34 cellular contexts compared by ENCODE assay signal in the genomic region with DNA sequence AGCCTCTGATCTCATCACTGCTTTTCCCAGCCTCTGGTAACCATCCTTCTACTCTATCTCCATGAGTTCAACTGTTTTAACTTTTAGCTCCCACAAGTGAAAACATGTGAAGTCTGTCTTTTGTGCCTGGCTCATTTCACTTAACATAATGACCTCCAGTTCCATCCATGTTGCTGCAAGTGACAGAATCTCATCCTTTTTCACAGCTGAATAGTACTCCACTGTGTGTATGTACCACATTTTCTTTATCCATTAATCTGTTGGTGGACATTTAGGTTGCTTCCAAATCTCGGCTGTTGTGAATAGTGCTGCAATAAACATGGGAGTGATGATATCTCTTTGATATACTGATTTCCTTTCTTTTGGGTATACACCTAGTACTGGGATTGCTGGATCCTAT.
"Had no signal": no experiment of that assay in that cellular context is flagged by ENCODE, and none has a peak within 500 bp of the region (broad histone marks: within the 10 kb centered on the region; RNA-seq: fewer than 3 reads in every experiment).

No MANE protein-coding gene starts in this region.

- H3K36me3 ChIP-seq: cardiac muscle cell had no signal

- H3K9me3 Mint-ChIP-seq: activated B cell treated with CpG ODN at 0.5 μM for 24 hours; activated naive CD4-positive, alpha-beta T cell treated with anti-CD3 and anti-CD28 coated beads, Interleukin-2, amount 10 ng/mL, durations not matched to agents 7 days and 5 days; activated T-cell treated with anti-CD3 and anti-CD28 coated beads, Interleukin-2, amount 50 U/mL, for 24 hours had no signal

- H3K4me3 ChIP-seq: ascending aorta, cardiac muscle cell had no signal

- H3K9me3 ChIP-seq: ascending aorta had no signal

- H3K27ac Mint-ChIP-seq: activated B cell treated with CpG ODN at 0.5 μM for 24 hours; activated CD4-positive, alpha-beta memory T cell treated with anti-CD3 and anti-CD28 coated beads for 36 hours; activated CD4-positive, alpha-beta T cell treated with anti-CD3 and anti-CD28 coated beads, Interleukin-2, amount 10 ng/mL, durations not matched to agents 24 days and 14 days; activated CD8-positive, alpha-beta T cell treated with anti-CD3 and anti-CD28 coated beads for 36 hours; activated naive CD4-positive, alpha-beta T cell treated with anti-CD3 and anti-CD28 coated beads, Interleukin-2, amount 10 ng/mL, durations not matched to agents 7 days and 5 days; activated naive CD4-positive, alpha-beta T cell treated with anti-CD3 and anti-CD28 coated beads, Interleukin-2, amount 50 U/mL, for 24 hours; activated naive CD8-positive, alpha-beta T cell; activated naive CD8-positive, alpha-beta T cell treated with anti-CD3 and anti-CD28 coated beads, Interleukin-2, amount 10 ng/mL, durations not matched to agents 7 days and 5 days; activated naive CD8-positive, alpha-beta T cell treated with anti-CD3 and anti-CD28 coated beads, Interleukin-2, amount 50 U/mL, for 24 hours; activated T-cell treated with anti-CD3 and anti-CD28 coated beads, Interleukin-2, amount 50 U/mL, for 24 hours; activated T-helper 2 cell treated with anti-CD3 and anti-CD28 coated beads, Interferon-gamma antibody, Interleukin-2, Interleukin-4, amounts not matched to agents 10 μg/mL and 5 μg/mL and 100 μg/mL, durations not matched to agents 14 hours and 24 hours and 36 hours; brain; T-helper 1 cell treated with Interleukin-12 subunit alpha and Interleukin-12 subunit beta and Interleukin-4 antibody, amounts not matched to agents 30 μg/mL and 1 μg/mL, for 36 hours; T-helper 2 cell treated with Interferon-gamma antibody and Interleukin-4, amounts not matched to agents 5 μg/mL and 100 μg/mL, for 36 hours had no signal

- H3K4me3 Mint-ChIP-seq: activated B cell treated with CpG ODN at 0.5 μM for 24 hours; activated CD4-positive, alpha-beta memory T cell treated with anti-CD3 and anti-CD28 coated beads for 36 hours; activated CD4-positive, alpha-beta T cell treated with anti-CD3 and anti-CD28 coated beads, Interleukin-2, amount 10 ng/mL, durations not matched to agents 24 days and 14 days; activated CD8-positive, alpha-beta T cell treated with anti-CD3 and anti-CD28 coated beads for 36 hours; activated naive CD4-positive, alpha-beta T cell treated with anti-CD3 and anti-CD28 coated beads, Interleukin-2, amount 10 ng/mL, durations not matched to agents 7 days and 5 days; activated naive CD4-positive, alpha-beta T cell treated with anti-CD3 and anti-CD28 coated beads, Interleukin-2, amount 50 U/mL, for 24 hours; activated naive CD8-positive, alpha-beta T cell; activated naive CD8-positive, alpha-beta T cell treated with anti-CD3 and anti-CD28 coated beads, Interleukin-2, amount 10 ng/mL, durations not matched to agents 7 days and 5 days; activated naive CD8-positive, alpha-beta T cell treated with anti-CD3 and anti-CD28 coated beads, Interleukin-2, amount 50 U/mL, for 24 hours; activated T-cell treated with anti-CD3 and anti-CD28 coated beads, Interleukin-2, amount 50 U/mL, for 24 hours; brain; central memory CD8-positive, alpha-beta T cell; T-helper 1 cell treated with Interleukin-12 subunit alpha and Interleukin-12 subunit beta and Interleukin-4 antibody, amounts not matched to agents 30 μg/mL and 1 μg/mL, for 36 hours; T-helper 2 cell treated with Interferon-gamma antibody and Interleukin-4, amounts not matched to agents 5 μg/mL and 100 μg/mL, for 36 hours had no signal

- ATAC-seq: activated CD8-positive, alpha-beta T cell treated with anti-CD3 and anti-CD28 coated beads for 36 hours; activated naive CD8-positive, alpha-beta T cell treated with anti-CD3 and anti-CD28 coated beads, Interleukin-2, amount 50 U/mL, for 24 hours had no signal

- DNase-seq: activated B cell treated with CpG ODN at 0.5 μM for 24 hours; activated CD4-positive, alpha-beta memory T cell treated with anti-CD3 and anti-CD28 coated beads for 36 hours; activated CD4-positive, alpha-beta T cell treated with anti-CD3 and anti-CD28 coated beads for 4 hours; activated CD4-positive, alpha-beta T cell treated with anti-CD3 and anti-CD28 coated beads, Interleukin-2, amount 10 ng/mL, durations not matched to agents 24 days and 14 days; activated CD4-positive, alpha-beta T cell treated with anti-CD3 and anti-CD28 coated beads, Interleukin-2, amount 50 U/mL, for 1 hour; activated CD4-positive, alpha-beta T cell treated with anti-CD3 and anti-CD28 coated beads, Interleukin-2, amount 50 U/mL, for 4 hours; activated CD4-positive, CD25-positive, alpha-beta regulatory T cell treated with anti-CD3 and anti-CD28 coated beads, Interleukin-2, amount 50 U/mL, for 72 hours; activated CD8-positive, alpha-beta memory T cell treated with anti-CD3 and anti-CD28 coated beads, Interleukin-2, amount 50 U/mL, for 48 hours; activated CD8-positive, alpha-beta T cell treated with anti-CD3 and anti-CD28 coated beads for 36 hours; activated effector memory CD4-positive, alpha-beta T cell treated with Interleukin-2 at 50 U/mL for 16 hours; activated gamma-delta T cell; activated naive CD4-positive, alpha-beta T cell treated with anti-CD3 and anti-CD28 coated beads, Interleukin-2, amount 10 ng/mL, durations not matched to agents 7 days and 5 days; activated naive CD4-positive, alpha-beta T cell treated with Interleukin-2 at 50 U/mL for 16 hours; activated naive CD8-positive, alpha-beta T cell treated with anti-CD3 and anti-CD28 coated beads, Interleukin-2, amount 10 ng/mL, durations not matched to agents 7 days and 5 days; activated naive CD8-positive, alpha-beta T cell treated with anti-CD3 and anti-CD28 coated beads, Interleukin-2, amount 50 U/mL, for 24 hours; activated T-cell treated with anti-CD3 and anti-CD28 coated beads, Interleukin-2, amount 50 U/mL, for 24 hours; activated T-cell treated with anti-CD3 and anti-CD28 coated beads, Interleukin-2, amount 50 U/mL, for 48 hours; amygdala; anterior cingulate cortex; caudate nucleus; cerebellar nuclear complex; T-helper 1 cell; T-helper 2 cell; T-helper 9 cell had no signal

- H3K27me3 Mint-ChIP-seq: activated B cell treated with CpG ODN at 0.5 μM for 24 hours; activated CD4-positive, alpha-beta memory T cell treated with anti-CD3 and anti-CD28 coated beads for 36 hours; activated CD4-positive, alpha-beta T cell treated with anti-CD3 and anti-CD28 coated beads, Interleukin-2, amount 10 ng/mL, durations not matched to agents 24 days and 14 days; activated CD8-positive, alpha-beta T cell treated with anti-CD3 and anti-CD28 coated beads for 36 hours; activated naive CD4-positive, alpha-beta T cell treated with anti-CD3 and anti-CD28 coated beads, Interleukin-2, amount 10 ng/mL, durations not matched to agents 7 days and 5 days; activated naive CD4-positive, alpha-beta T cell treated with anti-CD3 and anti-CD28 coated beads, Interleukin-2, amount 50 U/mL, for 24 hours; activated naive CD8-positive, alpha-beta T cell; activated naive CD8-positive, alpha-beta T cell treated with anti-CD3 and anti-CD28 coated beads, Interleukin-2, amount 10 ng/mL, durations not matched to agents 7 days and 5 days; activated naive CD8-positive, alpha-beta T cell treated with anti-CD3 and anti-CD28 coated beads, Interleukin-2, amount 50 U/mL, for 24 hours; activated T-cell treated with anti-CD3 and anti-CD28 coated beads, Interleukin-2, amount 50 U/mL, for 24 hours; brain; central memory CD8-positive, alpha-beta T cell had no signal

- H3K27me3 ChIP-seq: ascending aorta, cardiac muscle cell had no signal

- H3K27ac ChIP-seq: ascending aorta, cardiac muscle cell, VCaP had no signal
